37 cellular contexts compared by ENCODE assay signal in genomic region chr10:58747687-58748086, GRCh38.
"Had no signal": no experiment of that assay in that cellular context is flagged by ENCODE, and none has a peak within 500 bp of the region (broad histone marks: within the 10 kb centered on the region; RNA-seq: fewer than 3 reads in every experiment).

No MANE protein-coding gene starts in this region.

- DNase-seq: activated CD4-positive, alpha-beta T cell treated with anti-CD3 and anti-CD28 coated beads for 1 hour; activated CD4-positive, alpha-beta T cell treated with anti-CD3 and anti-CD28 coated beads for 48 hours; activated CD4-positive, CD25-positive, alpha-beta regulatory T cell; activated CD8-positive, alpha-beta T cell treated with anti-CD3 and anti-CD28 coated beads for 36 hours; activated effector memory CD4-positive, alpha-beta T cell treated with anti-CD3 and anti-CD28 coated beads, Interleukin-2, amount 50 U/mL, for 16 hours; activated naive CD4-positive, alpha-beta T cell; activated naive CD8-positive, alpha-beta T cell treated with anti-CD3 and anti-CD28 coated beads, Interleukin-2, amount 10 ng/mL, durations not matched to agents 7 days and 5 days; activated T-cell treated with anti-CD3 and anti-CD28 coated beads, Interleukin-2, amount 50 U/mL, for 1 hour; activated T-cell treated with anti-CD3 and anti-CD28 coated beads, Interleukin-2, amount 50 U/mL, for 72 hours; amygdala; Kasumi-1; KG1; NCI-H1092 treated with DMSO at 0.1 percent for 48 hours; NCI-H1417; NCI-H146; NCI-H187; NCI-H2029 treated with DMSO at 0.1 percent for 48 hours; NCI-H2107; NCI-H2171; NCI-H510A; NCI-H69; NCI-H82; NK-92 treated with Interleukin-12 subunit alpha and Interleukin-12 subunit beta, amount 100 ng/mL, for 24 hours; PC-3; Peyer's patch; RPMI8226; SIG-M5; SW 1271; T-helper 1 cell; T-helper 2 cell; T-helper 9 cell; WERI-Rb-1 had no signal

- ATAC-seq: activated CD8-positive, alpha-beta T cell treated with anti-CD3 and anti-CD28 coated beads for 36 hours; activated T-cell treated with anti-CD3 and anti-CD28 coated beads, Interleukin-2, amount 50 U/mL, for 72 hours; activated T-helper 17 cell treated with anti-CD3 and anti-CD28 coated beads, Interleukin-2, amount 50 U/mL, for 72 hours; PC-3; Right ventricle myocardium inferior had no signal

- H3K4me3 Mint-ChIP-seq: activated CD8-positive, alpha-beta T cell treated with anti-CD3 and anti-CD28 coated beads for 36 hours; activated naive CD4-positive, alpha-beta T cell treated with anti-CD3 and anti-CD28 coated beads, Interleukin-2, amount 50 U/mL, for 24 hours; activated naive CD8-positive, alpha-beta T cell treated with anti-CD3 and anti-CD28 coated beads, Interleukin-2, amount 10 ng/mL, durations not matched to agents 7 days and 5 days; activated T-cell treated with anti-CD3 and anti-CD28 coated beads, Interleukin-2, amount 50 U/mL, for 72 hours; activated T-helper 17 cell treated with anti-CD3 and anti-CD28 coated beads, Interleukin-2, amount 50 U/mL, for 72 hours had no signal

- H3K36me3 ChIP-seq: ascending aorta, cardiac muscle cell, Peyer's patch, WERI-Rb-1 had no signal

- H3K27me3 ChIP-seq: ascending aorta, cardiac muscle cell, Peyer's patch had no signal

- H3K4me1 ChIP-seq: Peyer's patch had no signal

- H3K4me1 Mint-ChIP-seq: activated naive CD4-positive, alpha-beta T cell treated with anti-CD3 and anti-CD28 coated beads, Interleukin-2, amount 50 U/mL, for 24 hours; activated naive CD8-positive, alpha-beta T cell treated with anti-CD3 and anti-CD28 coated beads, Interleukin-2, amount 10 ng/mL, durations not matched to agents 7 days and 5 days; activated T-helper 17 cell treated with anti-CD3 and anti-CD28 coated beads, Interleukin-2, amount 50 U/mL, for 72 hours had no signal

- H3K27ac Mint-ChIP-seq: activated CD8-positive, alpha-beta T cell treated with anti-CD3 and anti-CD28 coated beads for 36 hours; activated naive CD4-positive, alpha-beta T cell treated with anti-CD3 and anti-CD28 coated beads, Interleukin-2, amount 50 U/mL, for 24 hours; activated naive CD8-positive, alpha-beta T cell treated with anti-CD3 and anti-CD28 coated beads, Interleukin-2, amount 10 ng/mL, durations not matched to agents 7 days and 5 days; activated T-cell treated with anti-CD3 and anti-CD28 coated beads, Interleukin-2, amount 50 U/mL, for 72 hours; activated T-helper 17 cell treated with anti-CD3 and anti-CD28 coated beads, Interleukin-2, amount 50 U/mL, for 72 hours had no signal

- H3K4me3 ChIP-seq: ascending aorta, cardiac muscle cell, Peyer's patch had no signal

- H3K27ac ChIP-seq: ascending aorta, cardiac muscle cell, Peyer's patch, WERI-Rb-1 had no signal

- H3K9me3 Mint-ChIP-seq: activated CD8-positive, alpha-beta T cell treated with anti-CD3 and anti-CD28 coated beads for 36 hours; activated naive CD4-positive, alpha-beta T cell treated with anti-CD3 and anti-CD28 coated beads, Interleukin-2, amount 50 U/mL, for 24 hours; activated naive CD8-positive, alpha-beta T cell treated with anti-CD3 and anti-CD28 coated beads, Interleukin-2, amount 10 ng/mL, durations not matched to agents 7 days and 5 days; activated T-cell treated with anti-CD3 and anti-CD28 coated beads, Interleukin-2, amount 50 U/mL, for 72 hours; activated T-helper 17 cell treated with anti-CD3 and anti-CD28 coated beads, Interleukin-2, amount 50 U/mL, for 72 hours had no signal

- H3K27me3 Mint-ChIP-seq: activated CD8-positive, alpha-beta T cell treated with anti-CD3 and anti-CD28 coated beads for 36 hours; activated naive CD4-positive, alpha-beta T cell treated with anti-CD3 and anti-CD28 coated beads, Interleukin-2, amount 50 U/mL, for 24 hours; activated naive CD8-positive, alpha-beta T cell treated with anti-CD3 and anti-CD28 coated beads, Interleukin-2, amount 10 ng/mL, durations not matched to agents 7 days and 5 days; activated T-helper 17 cell treated with anti-CD3 and anti-CD28 coated beads, Interleukin-2, amount 50 U/mL, for 72 hours had no signal

- H3K9me3 ChIP-seq: ascending aorta, Peyer's patch had no signal

- H3K36me3 Mint-ChIP-seq: activated naive CD4-positive, alpha-beta T cell treated with anti-CD3 and anti-CD28 coated beads, Interleukin-2, amount 50 U/mL, for 24 hours; activated naive CD8-positive, alpha-beta T cell treated with anti-CD3 and anti-CD28 coated beads, Interleukin-2, amount 10 ng/mL, durations not matched to agents 7 days and 5 days had no signal
